Comparison of ENCODE assay signal across 8 cellular contexts in the genomic region with DNA sequence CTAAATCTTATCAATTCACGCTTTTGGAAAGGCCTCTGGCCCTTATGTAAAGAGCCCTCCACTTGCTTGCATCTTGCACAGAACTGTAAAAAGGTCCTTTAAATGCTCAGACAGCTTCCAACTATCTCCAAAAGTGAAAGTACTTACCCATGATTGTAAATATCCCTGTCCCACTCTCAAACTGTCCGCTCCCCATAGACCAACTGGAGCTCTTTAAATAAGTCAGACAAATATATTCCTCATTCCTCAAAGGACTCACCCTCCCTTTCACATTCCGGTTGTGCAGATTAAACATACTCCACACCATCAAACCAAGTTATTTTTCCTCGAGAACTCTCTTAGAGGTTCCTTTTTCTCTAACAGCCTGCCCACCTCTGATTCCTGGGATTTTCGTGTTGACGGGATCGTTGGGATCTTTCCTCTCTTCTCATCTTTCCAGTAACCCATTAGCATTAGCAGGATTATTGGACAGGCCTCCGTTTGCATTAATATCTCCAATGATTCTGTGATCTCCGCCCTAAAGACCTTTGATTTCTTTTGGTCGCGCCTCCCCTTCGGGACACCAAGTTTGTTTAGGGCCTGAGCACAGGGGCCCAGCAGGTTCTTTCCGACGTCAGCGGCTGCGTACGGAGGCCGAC. TPM values are rescaled to one million over a fixed set of nuclear protein-coding genes. Genes with fewer than 3 reads are reported as not detected.
A peak's percentile ranks its signal among the peaks of the same experiment; 100 is the strongest.
DNase-seq lines count a peak whose midpoint lies in the region; ATAC-seq and TF ChIP-seq lines count a peak whose summit lies in the region.

No MANE protein-coding gene starts in this region.

- H3K4me3 ChIP-seq in foreskin fibroblast (ENCODE audit: low read depth in 1 of 2, low read length in 2 of 2) (peak overlapping the region; percentile 72 to 74), parathyroid adenoma (ENCODE audit: low read depth, low read length) (peak overlapping the region; percentile 92)

- no peaks in the 10 kb centered on the region for H3K36me3 ChIP-seq in parathyroid adenoma (ENCODE audit: control insufficient read depth, insufficient read depth, low read length)

- H3K4me1 Mint-ChIP-seq in activated CD4-positive, alpha-beta memory T cell treated with anti-CD3 and anti-CD28 coated beads for 36 hours (ENCODE audit: low read depth): peaks cover 10% of the 10 kb centered on the region
- peaks cover 5% of the 10 kb centered on the region for H3K4me1 Mint-ChIP-seq in activated CD4-positive, alpha-beta memory T cell treated with anti-CD3 and anti-CD28 coated beads, Interleukin-2, amount 10 ng/mL, durations not matched to agents 7 days and 5 days

- H3K36me3 Mint-ChIP-seq in activated CD4-positive, alpha-beta memory T cell treated with anti-CD3 and anti-CD28 coated beads for 36 hours: no peaks in the 10 kb centered on the region
- H3K36me3 Mint-ChIP-seq in activated CD4-positive, alpha-beta memory T cell treated with anti-CD3 and anti-CD28 coated beads, Interleukin-2, amount 10 ng/mL, durations not matched to agents 7 days and 5 days (ENCODE audit: low read depth): no peaks in the 10 kb centered on the region

- H3K27ac ChIP-seq in parathyroid adenoma: peak overlapping the region; percentile 95

- H3K27me3 Mint-ChIP-seq in activated CD4-positive, alpha-beta memory T cell treated with anti-CD3 and anti-CD28 coated beads for 36 hours: no peaks in the 10 kb centered on the region
- H3K27me3 Mint-ChIP-seq in activated CD4-positive, alpha-beta memory T cell treated with anti-CD3 and anti-CD28 coated beads, Interleukin-2, amount 10 ng/mL, durations not matched to agents 7 days and 5 days: peaks cover 10% of the 10 kb centered on the region

- CTCF ChIA-PET in activated CD4-positive, alpha-beta memory T cell treated with anti-CD3 and anti-CD28 coated beads for 36 hours (lab: Charles Lee): interaction anchor here (0.6 to 1.0 kb wide), 2 partner anchors 13 to 15 kb away, joined by 3 to 4 read pairs; no protein-coding TSS in a partner anchor
- CTCF ChIA-PET in activated CD4-positive, alpha-beta memory T cell treated with anti-CD3 and anti-CD28 coated beads, Interleukin-2, amount 10 ng/mL, durations not matched to agents 7 days and 5 days (lab: Charles Lee): interaction anchor here (0.7 to 1.2 kb wide), 2 partner anchors 76 to 203 kb away, joined by 3 read pairs; partner anchors contain the start of gene POLQ

- peak overlapping the region; percentile 79 for H3K4me2 ChIP-seq in parathyroid adenoma (ENCODE audit: low read length)

- H3K9me3 ChIP-seq in parathyroid adenoma (ENCODE audit: control insufficient read depth, low read length): no peaks in the 10 kb centered on the region

- peak; percentile 67 for DNase-seq in activated CD4-positive, alpha-beta memory T cell treated with anti-CD3 and anti-CD28 coated beads for 36 hours
- no peak for DNase-seq in activated CD4-positive, alpha-beta memory T cell treated with anti-CD3 and anti-CD28 coated beads, Interleukin-2, amount 10 ng/mL, durations not matched to agents 7 days and 5 days
- peak in 1 of 2 donors; percentile 76 for DNase-seq in foreskin fibroblast
- no peak for DNase-seq in AG08396 (ENCODE audit: low spot score)
- DNase-seq in NCI-H226: no peak

- peaks cover 13% of the 10 kb centered on the region for H3K4me1 ChIP-seq in parathyroid adenoma

- POLR2A ChIA-PET in activated CD4-positive, alpha-beta memory T cell treated with anti-CD3 and anti-CD28 coated beads for 36 hours (lab: Charles Lee): interaction anchor here (1.0 to 2.1 kb wide), 5 partner anchors 10 to 88 kb away, joined by 4 to 8 read pairs (median 5); partner anchors contain the start of genes EAF2, HCLS1 and IQCB1
- POLR2A ChIA-PET in activated CD4-positive, alpha-beta memory T cell treated with anti-CD3 and anti-CD28 coated beads, Interleukin-2, amount 10 ng/mL, durations not matched to agents 7 days and 5 days (lab: Charles Lee): interaction anchor here (0.5 to 4.7 kb wide), 16 partner anchors 9 to 1154 kb away, joined by 3 to 45 read pairs (median 4); partner anchors contain the start of genes EAF2, HCLS1, IQCB1 and POLQ

- no peak overlapping the region for H3K4me3 Mint-ChIP-seq in activated CD4-positive, alpha-beta memory T cell treated with anti-CD3 and anti-CD28 coated beads for 36 hours
- H3K4me3 Mint-ChIP-seq in activated CD4-positive, alpha-beta memory T cell treated with anti-CD3 and anti-CD28 coated beads, Interleukin-2, amount 10 ng/mL, durations not matched to agents 7 days and 5 days: no peak overlapping the region

- TF ChIP-seq CTCF in foreskin fibroblast (IDR thresholded peaks at IDR 0.05; ENCODE audit: low read depth, low read length) (no peak), parathyroid adenoma (IDR thresholded peaks at IDR 0.05) (no peak)

- H3K9ac ChIP-seq in parathyroid adenoma: peak overlapping the region; percentile 82

- no peaks in the 10 kb centered on the region for H3K27me3 ChIP-seq in parathyroid adenoma (ENCODE audit: control insufficient read depth, insufficient read depth, low read length)

- H3K9me3 Mint-ChIP-seq in activated CD4-positive, alpha-beta memory T cell treated with anti-CD3 and anti-CD28 coated beads for 36 hours: no peaks in the 10 kb centered on the region
- H3K9me3 Mint-ChIP-seq in activated CD4-positive, alpha-beta memory T cell treated with anti-CD3 and anti-CD28 coated beads, Interleukin-2, amount 10 ng/mL, durations not matched to agents 7 days and 5 days: no peaks in the 10 kb centered on the region

- H2AFZ ChIP-seq in parathyroid adenoma: peak overlapping the region; percentile 81

- peaks cover 25% of the 10 kb centered on the region for H3K79me2 ChIP-seq in parathyroid adenoma

- no peak overlapping the region for H3K27ac Mint-ChIP-seq in activated CD4-positive, alpha-beta memory T cell treated with anti-CD3 and anti-CD28 coated beads for 36 hours
- no peak overlapping the region for H3K27ac Mint-ChIP-seq in activated CD4-positive, alpha-beta memory T cell treated with anti-CD3 and anti-CD28 coated beads, Interleukin-2, amount 10 ng/mL, durations not matched to agents 7 days and 5 days

- peak; percentile 18 for ATAC-seq in HG03039 (IDR thresholded peaks at IDR 0.05; ENCODE audit: unreplicated experiment)
- peak; percentile 70 for ATAC-seq in SK-N-SH treated with all-trans-retinoic acid at 6 μM for 48 hours

- intact Hi-C loops in activated CD4-positive, alpha-beta memory T cell treated with anti-CD3 and anti-CD28 coated beads for 36 hours (cut with micrococcal nuclease): loop anchor here (1.0 to 5.0 kb wide), 10 partner anchors 13 to 1836 kb away; partner anchors contain the start of genes EAF2, GTF2E1, HACD2 and HCLS1

TF ChIP-seq in SK-N-SH treated with all-trans-retinoic acid at 6 μM for 48 hours, 23 proteins besides CTCF, POLR2A, EP300 and RAD21 (continues in another document):
- TF ChIP-seq ZNF70 (CRISPR knock-in tag; IDR thresholded peaks at IDR 0.05) (no peak), ZNF565 (CRISPR knock-in tag; conservative IDR thresholded peaks at IDR 0.05; ENCODE audit: low read depth) (no peak), SNAI2 (CRISPR knock-in tag; IDR thresholded peaks at IDR 0.05) (no peak), ESRRG (CRISPR knock-in tag; IDR thresholded peaks at IDR 0.05) (no peak), TOX (CRISPR knock-in tag; IDR thresholded peaks at IDR 0.05; ENCODE audit: borderline replicate concordance) (no peak), CSDC2 (CRISPR knock-in tag; IDR thresholded peaks at IDR 0.05) (no peak), ARNTL (CRISPR knock-in tag; IDR thresholded peaks at IDR 0.05; ENCODE audit: borderline replicate concordance, low read depth) (no peak), GLIS3 (CRISPR knock-in tag; IDR thresholded peaks at IDR 0.05) (no peak), ZNF8 (CRISPR knock-in tag; IDR thresholded peaks at IDR 0.05) (no peak), ZFP30 (CRISPR knock-in tag; IDR thresholded peaks at IDR 0.05) (no peak)
- TF ChIP-seq, protein P1, sequence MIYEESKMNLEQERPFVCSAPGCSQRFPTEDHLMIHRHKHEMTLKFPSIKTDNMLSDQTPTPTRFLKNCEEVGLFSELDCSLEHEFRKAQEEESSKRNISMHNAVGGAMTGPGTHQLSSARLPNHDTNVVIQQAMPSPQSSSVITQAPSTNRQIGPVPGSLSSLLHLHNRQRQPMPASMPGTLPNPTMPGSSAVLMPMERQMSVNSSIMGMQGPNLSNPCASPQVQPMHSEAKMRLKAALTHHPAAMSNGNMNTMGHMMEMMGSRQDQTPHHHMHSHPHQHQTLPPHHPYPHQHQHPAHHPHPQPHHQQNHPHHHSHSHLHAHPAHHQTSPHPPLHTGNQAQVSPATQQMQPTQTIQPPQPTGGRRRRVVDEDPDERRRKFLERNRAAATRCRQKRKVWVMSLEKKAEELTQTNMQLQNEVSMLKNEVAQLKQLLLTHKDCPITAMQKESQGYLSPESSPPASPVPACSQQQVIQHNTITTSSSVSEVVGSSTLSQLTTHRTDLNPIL (CRISPR knock-in tag; IDR thresholded peaks at IDR 0.05; ENCODE audit: low read depth): no peak
- TF ChIP-seq, protein P2, sequence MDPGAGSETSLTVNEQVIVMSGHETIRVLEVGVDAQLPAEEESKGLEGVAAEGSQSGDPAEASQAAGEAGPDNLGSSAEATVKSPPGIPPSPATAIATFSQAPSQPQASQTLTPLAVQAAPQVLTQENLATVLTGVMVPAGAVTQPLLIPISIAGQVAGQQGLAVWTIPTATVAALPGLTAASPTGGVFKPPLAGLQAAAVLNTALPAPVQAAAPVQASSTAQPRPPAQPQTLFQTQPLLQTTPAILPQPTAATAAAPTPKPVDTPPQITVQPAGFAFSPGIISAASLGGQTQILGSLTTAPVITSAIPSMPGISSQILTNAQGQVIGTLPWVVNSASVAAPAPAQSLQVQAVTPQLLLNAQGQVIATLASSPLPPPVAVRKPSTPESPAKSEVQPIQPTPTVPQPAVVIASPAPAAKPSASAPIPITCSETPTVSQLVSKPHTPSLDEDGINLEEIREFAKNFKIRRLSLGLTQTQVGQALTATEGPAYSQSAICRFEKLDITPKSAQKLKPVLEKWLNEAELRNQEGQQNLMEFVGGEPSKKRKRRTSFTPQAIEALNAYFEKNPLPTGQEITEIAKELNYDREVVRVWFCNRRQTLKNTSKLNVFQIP (CRISPR knock-in tag; IDR thresholded peaks at IDR 0.05; ENCODE audit: borderline replicate concordance, low read depth): no peak

RNA-seq across cellular contexts. Expression of gene GOLGB1, which starts 0.8 kb away (rescaled TPM):
- 10 to 100 TPM; 22.7 to 26.0 TPM for total RNA-seq in activated CD4-positive, alpha-beta memory T cell treated with anti-CD3 and anti-CD28 coated beads for 36 hours
- 10 to 100 TPM; 33.6 to 37.8 TPM for total RNA-seq in activated CD4-positive, alpha-beta memory T cell treated with anti-CD3 and anti-CD28 coated beads, Interleukin-2, amount 10 ng/mL, durations not matched to agents 7 days and 5 days
